In the genomic region with DNA sequence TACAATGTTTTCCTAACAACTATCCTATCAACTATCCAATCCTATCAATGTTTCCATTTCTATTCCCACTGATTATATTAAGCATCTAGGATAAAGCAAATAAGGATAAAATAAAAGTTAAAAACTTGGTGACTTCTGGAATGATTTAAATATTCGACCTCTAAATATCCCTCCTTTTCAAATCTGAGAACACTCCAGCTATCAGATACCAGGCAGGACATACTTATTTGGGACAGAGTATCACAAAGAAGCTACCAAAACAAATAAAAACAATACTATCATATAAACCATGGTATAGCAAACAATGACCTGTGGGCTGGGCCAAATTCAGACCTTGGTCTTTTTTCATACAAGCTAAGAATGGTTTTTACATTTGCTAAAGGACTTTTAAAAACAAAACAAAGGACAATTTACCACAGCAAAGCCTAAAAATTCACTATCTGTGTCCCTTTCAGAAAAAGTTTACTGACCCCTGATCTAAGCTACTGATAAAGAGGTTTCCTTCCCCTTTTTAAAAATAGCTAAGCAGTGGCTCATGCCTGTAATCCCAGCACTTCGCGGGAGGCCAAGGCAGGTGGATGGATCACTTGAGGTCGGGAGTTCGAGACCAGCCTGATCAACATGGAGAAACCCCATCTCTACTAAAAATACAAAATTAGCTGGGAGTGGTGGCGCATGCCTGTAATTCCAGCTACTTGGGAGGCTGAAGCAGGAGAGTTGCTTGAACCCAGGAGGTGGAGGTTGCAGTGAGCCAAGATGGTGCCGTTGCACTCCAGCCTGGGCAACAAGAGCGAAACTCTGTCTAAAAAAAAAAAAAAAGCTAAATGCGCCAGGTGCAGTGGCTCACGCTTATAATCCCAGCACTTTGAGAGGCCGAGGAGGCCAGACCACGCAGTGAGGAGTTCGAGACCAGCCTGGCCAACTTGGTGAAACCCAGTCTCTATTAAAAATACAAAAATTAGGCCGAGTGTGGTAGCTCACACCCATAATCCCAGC, we compare ENCODE assay signal across 13 cellular contexts. TPM values are rescaled to one million over a fixed set of nuclear protein-coding genes. Genes with fewer than 3 reads are reported as not detected.
DNase-seq lines count a peak whose midpoint lies in the region; ATAC-seq and TF ChIP-seq lines count a peak whose summit lies in the region.
"Had no signal": no experiment of that assay in that cellular context is flagged by ENCODE, and none has a peak within 500 bp of the region (broad histone marks: within the 10 kb centered on the region; RNA-seq: fewer than 3 reads in every experiment).

No MANE protein-coding gene starts in this region.

- no peak for TF ChIP-seq POLR2A in body of pancreas (IDR thresholded peaks at IDR 0.05)

- no peaks in the 10 kb centered on the region for H3K9me3 Mint-ChIP-seq in T-cell

- H3K4me2 ChIP-seq in BLaER1 treated with 17β-estradiol and CSF1 and Interleukin-3, amounts not matched to agents 10 nM and 100 nM, result peak overlapping the region; percentile 75 to 94 (median 88)

- ATAC-seq in T-cell (replicated peaks in 1 of 4) (no peak), HG03108 (IDR thresholded peaks at IDR 0.05; ENCODE audit: unreplicated experiment) (no peak), body of pancreas (no peak)

- CTCF ChIA-PET in T-cell (lab: Charles Lee), result interaction anchor here (0.5 to 2.6 kb wide), 12 partner anchors 9 to 117 kb away, joined by 3 to 27 read pairs (median 4); no protein-coding TSS in a partner anchor

- H3K27me3 ChIP-seq in BLaER1 treated with 17β-estradiol and CSF1 and Interleukin-3, amounts not matched to agents 10 nM and 100 nM, result no peaks in the 10 kb centered on the region
- H3K27me3 ChIP-seq in GM06990 (replicated peaks; ENCODE audit: control insufficient read depth, insufficient read depth, low read length), result no peaks in the 10 kb centered on the region
- H3K27me3 ChIP-seq in body of pancreas, result no peaks in the 10 kb centered on the region
- H3K27me3 ChIP-seq: ovary, tibial artery had no signal

- H3K36me3 Mint-ChIP-seq in T-cell, result peaks cover 6% of the 10 kb centered on the region

- DNase-seq in GM06990 (ENCODE audit: extremely low read depth, insufficient read length) (peak; percentile 18), T-cell (no peak), lung microvascular endothelial cell (ENCODE audit: low read depth in 2 of 2) (peak; percentile 1 to 5), body of pancreas (no peak), iPS-NIHi11 (ENCODE audit: low spot score) (no peak), GM13977 (ENCODE audit: low spot score) (no peak)
- DNase-seq: cerebellar nuclear complex, NCI-H524, ovary, tibial artery had no signal

- intact Hi-C loops in body of pancreas (cut with DNase I), result no loop called here

- no peaks in the 10 kb centered on the region for H3K27me3 Mint-ChIP-seq in T-cell

- peak overlapping the region; percentile 27 to 99 (median 54); a peak in 18 of 22 replicates for H3K27ac ChIP-seq in BLaER1 treated with 17β-estradiol and CSF1 and Interleukin-3, amounts not matched to agents 10 nM and 100 nM
- no peak overlapping the region for H3K27ac ChIP-seq in body of pancreas
- H3K27ac ChIP-seq: ovary, SK-N-MC, tibial artery had no signal

- POLR2A ChIA-PET in T-cell (lab: Charles Lee), result interaction anchor here (0.6 to 0.7 kb wide), 4 partner anchors 15 to 1084 kb away, joined by 3 to 4 read pairs (median 4); no protein-coding TSS in a partner anchor

- 80 to 90% methylated on average over 14 of the region's 14 CpGs for WGBS in body of pancreas, 2 donors

- H3K9me3 ChIP-seq in BLaER1 treated with 17β-estradiol and CSF1 and Interleukin-3, amounts not matched to agents 10 nM and 100 nM (replicated peaks in 1 of 11), result peaks cover 0 to 27% (median 8%) of the 10 kb centered on the region in 11 experiments; a peak in 10 of 22 replicates
- no peaks in the 10 kb centered on the region for H3K9me3 ChIP-seq in body of pancreas
- H3K9me3 ChIP-seq: ovary, tibial artery had no signal

- no peak for TF ChIP-seq CTCF in GM06990 (IDR thresholded peaks at IDR 0.05; ENCODE audit: insufficient read depth, low read length, poor library complexity, severe bottlenecking)
- TF ChIP-seq CTCF in body of pancreas (IDR thresholded peaks at IDR 0.05), result no peak
- no peak for TF ChIP-seq CTCF in GM13977 (IDR thresholded peaks at IDR 0.05; ENCODE audit: extremely low read depth, insufficient read depth, missing control alignments)

- peaks cover 48 to 68% (median 65%) of the 10 kb centered on the region in 3 donors for H3K4me1 Mint-ChIP-seq in T-cell

- peak overlapping the region in 1 of 3 donors; percentile 82 for H3K4me3 Mint-ChIP-seq in T-cell

- H3K4me3 ChIP-seq in BLaER1 treated with 17β-estradiol and CSF1 and Interleukin-3, amounts not matched to agents 10 nM and 100 nM, result peak overlapping the region in 4 of 10 experiments; percentile 10 to 19 (median 11); a peak in 3 of 20 replicates
- H3K4me3 ChIP-seq in GM06990 (replicated peaks; ENCODE audit: low read depth, low read length), result no peak overlapping the region
- no peak overlapping the region for H3K4me3 ChIP-seq in body of pancreas
- H3K4me3 ChIP-seq: ovary, SK-N-MC, tibial artery had no signal

- peaks cover 63 to 96% (median 90%) of the 10 kb centered on the region in 11 experiments; a peak in 21 of 22 replicates for H4K20me1 ChIP-seq in BLaER1 treated with 17β-estradiol and CSF1 and Interleukin-3, amounts not matched to agents 10 nM and 100 nM

- H3K9ac ChIP-seq in BLaER1 treated with 17β-estradiol and CSF1 and Interleukin-3, amounts not matched to agents 10 nM and 100 nM, result peak overlapping the region in 10 of 11 experiments; percentile 1 to 45 (median 34); a peak in 14 of 22 replicates

- in situ Hi-C loops in GM13977 (cut with MboI; ENCODE audit: low pct_unique_long_range_greater_than_20kb, low sequenced_read_pairs, unreplicated experiment), result no loop called here

- peaks cover 0 to 63% (median 43%) of the 10 kb centered on the region in 11 experiments; a peak in 19 of 22 replicates for H3K36me3 ChIP-seq in BLaER1 treated with 17β-estradiol and CSF1 and Interleukin-3, amounts not matched to agents 10 nM and 100 nM
- H3K36me3 ChIP-seq in GM06990 (ENCODE audit: control insufficient read depth, insufficient read depth, low read length) (no peaks in the 10 kb centered on the region; the same call in 1 of the 2 replicates), body of pancreas (replicated peaks in 1 of 2; ENCODE audit: insufficient read depth in 1 of 2, low read depth in 2 of 2) (no peaks in the 10 kb centered on the region)
- H3K36me3 ChIP-seq: ovary had no signal

- peaks cover 41 to 72% (median 53%) of the 10 kb centered on the region in 10 experiments for H3K4me1 ChIP-seq in BLaER1 treated with 17β-estradiol and CSF1 and Interleukin-3, amounts not matched to agents 10 nM and 100 nM
- peaks cover 43% of the 10 kb centered on the region for H3K4me1 ChIP-seq in body of pancreas

- peak overlapping the region; percentile 78 to 84 for H3K27ac Mint-ChIP-seq in T-cell

RNA-seq across cellular contexts. Expression of gene NUP153, which starts 6.0 kb away (rescaled TPM):
- total RNA-seq in T-cell (10 to 100 TPM; 46.4 to 58.5 (median 54.2) TPM), lung microvascular endothelial cell (16.6 and 22.2 TPM in 2 replicates), body of pancreas (10 to 100 TPM; 15.8 to 20.8 TPM)

Comparison
In these comparisons a context has a peak if more than half of its experiments do, and no peak if none do; other contexts are left out.
1. H3K27ac ChIP-seq: peak in BLaER1 treated with 17β-estradiol and CSF1 and Interleukin-3, amounts not matched to agents 10 nM and 100 nM (11 of 11); none in body of pancreas (0 of 4).
2. DNase-seq: peak in GM06990 (single experiment) and lung microvascular endothelial cell (2 of 2); none in T-cell (0 of 34), body of pancreas (0 of 4), iPS-NIHi11 (single experiment) and GM13977 (single experiment).